In genomic region chr13:48221301-48222190, GRCh38 we compare ENCODE assay signal across 9 cellular contexts. TPM values are rescaled to one million over a fixed set of nuclear protein-coding genes. Genes with fewer than 3 reads are reported as not detected.
A peak's percentile ranks its signal among the peaks of the same experiment; 100 is the strongest.
DNase-seq lines count a peak whose midpoint lies in the region; ATAC-seq, FAIRE-seq and TF ChIP-seq lines count a peak whose summit lies in the region.
"Had no signal": no experiment of that assay in that cellular context is flagged by ENCODE, and none has a peak within 500 bp of the region (broad histone marks: within the 10 kb centered on the region; RNA-seq: fewer than 3 reads in every experiment).

No MANE protein-coding gene starts in this region.

- H3K36me3 ChIP-seq in K562 (ENCODE audit: control insufficient read depth, insufficient read depth, low read length) (no peaks in the 10 kb centered on the region), upper lobe of right lung (no peaks in the 10 kb centered on the region)

- WGBS in K562 (ENCODE audit: insufficient coverage, low coverage, missing lambda C conversion rate) = 23% methylated on average over 9 of the region's 9 CpGs

- TF ChIP-seq RAD21 in K562 (CRISPR knock-in tag; conservative IDR thresholded peaks at IDR 0.05 in 1 of 2, IDR thresholded peaks at IDR 0.05 in 1 of 2) = no peak

- H3K36me3 Mint-ChIP-seq in activated naive CD4-positive, alpha-beta T cell treated with anti-CD3 and anti-CD28 coated beads, Interleukin-2, amount 10 ng/mL, durations not matched to agents 7 days and 5 days = peaks cover 13% of the 10 kb centered on the region

- in situ Hi-C loops in K562 (cut with MboI) = no loop called here

- CTCF ChIA-PET in activated naive CD4-positive, alpha-beta T cell treated with anti-CD3 and anti-CD28 coated beads, Interleukin-2, amount 10 ng/mL, durations not matched to agents 7 days and 5 days (lab: Charles Lee) = interaction anchor here (0.6 to 2.0 kb wide), 9 partner anchors 11 to 184 kb away, joined by 3 to 9 read pairs (median 4); partner anchors contain the start of genes ITM2B and NUDT15
- CTCF ChIA-PET in K562 (lab: Yijun Ruan, JAX; ENCODE audit: low intra/inter-chr PET ratio) = no interaction called here

- no peaks in the 10 kb centered on the region for H3K79me2 ChIP-seq in K562 (ENCODE audit: control insufficient read depth, insufficient read depth, low read length)

- H3K9me1 ChIP-seq in K562 (ENCODE audit: control insufficient read depth, insufficient read depth, low read length) = no peaks in the 10 kb centered on the region

- no peak overlapping the region for H3K9ac ChIP-seq in K562 (ENCODE audit: insufficient read depth in 1 of 2, low read depth in 2 of 2, low read length in 2 of 2)

- H3K27ac ChIP-seq in K562 (ENCODE audit: extremely low read depth, low read depth, low read length) (no peak overlapping the region), upper lobe of right lung (peak overlapping the region; percentile 85)

- FAIRE-seq in K562 (lab: Jason Lieb, UNC) = no peak

- BruUV-seq in K562 (replicated peaks; lab: Mats Ljungman, UMichigan) = no TSS peak

- POLR2A ChIA-PET in K562 (lab: Yijun Ruan, JAX) = no interaction called here

- peaks cover 50% of the 10 kb centered on the region for H3K4me1 Mint-ChIP-seq in activated naive CD4-positive, alpha-beta T cell treated with anti-CD3 and anti-CD28 coated beads, Interleukin-2, amount 10 ng/mL, durations not matched to agents 7 days and 5 days

- peak overlapping the region; percentile 70 for H2AFZ ChIP-seq in K562 (ENCODE audit: low read depth, low read length)

- no peak for ATAC-seq in K562
- ATAC-seq in upper lobe of right lung = peak; percentile 81
- no peak for ATAC-seq in GM21381 (IDR thresholded peaks at IDR 0.05; ENCODE audit: unreplicated experiment)
- ATAC-seq in GM19395 (IDR thresholded peaks at IDR 0.05; ENCODE audit: unreplicated experiment) = no peak

- H4K20me1 ChIP-seq in K562 (replicated peaks; ENCODE audit: control insufficient read depth, insufficient read depth, low read length) = no peaks in the 10 kb centered on the region

- intact Hi-C loops in K562 (cut with micrococcal nuclease) (no loop called here), upper lobe of right lung (cut with DNase I) (no loop called here)

- H3K27me3 ChIP-seq in K562 (ENCODE audit: control insufficient read depth in 2 of 2, insufficient read depth in 2 of 2, low read length in 2 of 2) (no peaks in the 10 kb centered on the region), upper lobe of right lung (no peaks in the 10 kb centered on the region)

- H3K9me3 ChIP-seq in K562 (replicated peaks; ENCODE audit: control insufficient read depth, insufficient read depth, low read depth, low read length) (no peaks in the 10 kb centered on the region), upper lobe of right lung (no peaks in the 10 kb centered on the region)

- no peak for TF ChIP-seq EP300 in K562 (IDR thresholded peaks at IDR 0.05; ENCODE audit: low read length)

- peak overlapping the region; percentile 71 for H3K4me3 Mint-ChIP-seq in activated naive CD4-positive, alpha-beta T cell treated with anti-CD3 and anti-CD28 coated beads, Interleukin-2, amount 10 ng/mL, durations not matched to agents 7 days and 5 days

- TF ChIP-seq CTCF in K562 (IDR thresholded peaks at IDR 0.05 in 2 of 3, conservative IDR thresholded peaks at IDR 0.05 in 1 of 3; ENCODE audit: insufficient read depth in 2 of 3, low read depth in 1 of 3, low read length in 3 of 3) = no peak
- TF ChIP-seq CTCF in upper lobe of right lung (IDR thresholded peaks at IDR 0.05) = no peak

- H3K27me3 Mint-ChIP-seq in activated naive CD4-positive, alpha-beta T cell treated with anti-CD3 and anti-CD28 coated beads, Interleukin-2, amount 10 ng/mL, durations not matched to agents 7 days and 5 days = peaks cover 6% of the 10 kb centered on the region

- no peak for DNase-seq in activated naive CD4-positive, alpha-beta T cell treated with anti-CD3 and anti-CD28 coated beads, Interleukin-2, amount 10 ng/mL, durations not matched to agents 7 days and 5 days
- DNase-seq in activated naive CD4-positive, alpha-beta T cell (lab: John Stamatoyannopoulos, UW) = no peak
- DNase-seq in K562 (ENCODE audit: extremely low read depth in 1 of 4, low spot score in 3 of 4) (no peak), medulla oblongata (ENCODE audit: extremely low spot score) (peak; percentile 30), upper lobe of right lung (no peak), NCI-H2107 (lab: John Stamatoyannopoulos, UW) (no peak)
- DNase-seq: activated effector memory CD4-positive, alpha-beta T cell treated with anti-CD3 and anti-CD28 coated beads, Interleukin-2, amount 50 U/mL, for 16 hours had no signal

- no peak overlapping the region for H3K4me3 ChIP-seq in K562
- H3K4me3 ChIP-seq in upper lobe of right lung = peak overlapping the region; percentile 51

- H3K9me3 Mint-ChIP-seq in activated naive CD4-positive, alpha-beta T cell treated with anti-CD3 and anti-CD28 coated beads, Interleukin-2, amount 10 ng/mL, durations not matched to agents 7 days and 5 days = peaks cover 11% of the 10 kb centered on the region

- no peak overlapping the region for H3K4me2 ChIP-seq in K562 (ENCODE audit: insufficient read depth, low read length)

- TF ChIP-seq POLR2A in K562 (conservative IDR thresholded peaks at IDR 0.05) = no peak

- H3K4me1 ChIP-seq in K562 (replicated peaks in 1 of 2; ENCODE audit: control insufficient read depth in 2 of 2, insufficient read depth in 2 of 2, low read length in 2 of 2) = no peaks in the 10 kb centered on the region; a peak in 1 of 5 replicates
- peaks cover 31% of the 10 kb centered on the region for H3K4me1 ChIP-seq in upper lobe of right lung

- H3K27ac Mint-ChIP-seq in activated naive CD4-positive, alpha-beta T cell treated with anti-CD3 and anti-CD28 coated beads, Interleukin-2, amount 10 ng/mL, durations not matched to agents 7 days and 5 days = peak overlapping the region; percentile 98

TF ChIP-seq in K562, 482 proteins besides CTCF, POLR2A, EP300 and RAD21 (continues in another document):
- TF ChIP-seq MYNN (IDR thresholded peaks at IDR 0.05) (no peak), MYNN (CRISPR knock-in tag; IDR thresholded peaks at IDR 0.05) (no peak), CREB1 (IDR thresholded peaks at IDR 0.05) (no peak), CREB1 (CRISPR knock-in tag; IDR thresholded peaks at IDR 0.05) (no peak), E2F6 (IDR thresholded peaks at IDR 0.05; ENCODE audit: borderline replicate concordance in 1 of 2, extremely low read depth in 1 of 2, insufficient read depth in 1 of 2, insufficient read length in 1 of 2, low read depth in 1 of 2, low read length in 1 of 2, poor library complexity in 1 of 2, severe bottlenecking in 1 of 2) (no peak), STAT6 (CRISPR knock-in tag; IDR thresholded peaks at IDR 0.05) (no peak), ZNF830 (CRISPR knock-in tag; IDR thresholded peaks at IDR 0.05) (no peak), CHD4 (IDR thresholded peaks at IDR 0.05; ENCODE audit: insufficient read depth, insufficient replicate concordance, low read depth, low read length, poor library complexity, severe bottlenecking) (no peak), RAD51 (IDR thresholded peaks at IDR 0.05; ENCODE audit: borderline replicate concordance, low read depth) (no peak)

RNA-seq across cellular contexts. Expression of gene ITM2B, which starts 11.5 kb away (rescaled TPM):
- 19.7 and 43.2 TPM in 2 replicates for total RNA-seq in K562 (2011; cell fraction: chromatin; rRNA removed; ENCODE audit: low replicate concordance)
- total RNA-seq in K562 (2011; cell fraction: nucleolus; rRNA removed) = 27.6 and 28.0 TPM in 2 replicates
- 45.9 and 47.1 TPM in 2 replicates for total RNA-seq in K562 (2011; cell fraction: nucleoplasm; rRNA removed)
- total RNA-seq in K562 (2014; rRNA removed) (45.0 and 67.6 TPM in 2 replicates), K562 (2014; rRNA removed; fragmentation: Illumina TruSeq; extraction: Trizol) (49.5 and 54.4 TPM in 2 replicates), K562 (2015; rRNA removed; fragmentation: Illumina TruSeq; extraction: Trizol) (50.9 and 52.5 TPM in 2 replicates), K562 (2021) (53.3 and 58.4 TPM in 2 replicates), upper lobe of right lung (802 TPM)
- polyA plus RNA-seq in K562 (2011; rRNA removed) (41.2 and 65.6 TPM in 2 replicates), K562 (2014; fragmentation: Illumina TruSeq; extraction: Trizol) (57.7 and 83.8 TPM in 2 replicates), K562 (2014; fragmentation: Nextera tagmentation; extraction: Ambion mirVana) (10 to 100 TPM; 22.0 to 44.3 TPM), K562 (2014; rRNA removed) (34.8 and 36.9 TPM in 2 replicates)
- 11.3 and 35.7 TPM in 2 replicates for polyA plus RNA-seq in K562 (2011; cell fraction: cytosol; rRNA removed)
- polyA plus RNA-seq in K562 (2011; cell fraction: nucleus; rRNA removed) = 11.0 and 29.8 TPM in 2 replicates
- 46.5 and 99.0 TPM in 2 replicates for polyA plus RNA-seq in K562 (2012)
- 10.6 and 27.5 TPM in 2 replicates for polyA minus RNA-seq in K562 (2011; rRNA and poly(A)+ RNA removed)
- 19.5 and 34.5 TPM in 2 replicates for polyA minus RNA-seq in K562 (2011; cell fraction: cytosol; rRNA and poly(A)+ RNA removed)
- 1.5 and 4.4 TPM in 2 replicates for polyA minus RNA-seq in K562 (2011; cell fraction: nucleus; rRNA and poly(A)+ RNA removed)

Comparison
In these comparisons a context has a peak if more than half of its experiments do, and no peak if none do; other contexts are left out.
1. RNA of gene ITM2B, which starts 11.5 kb away (total RNA-seq): 802 TPM in upper lobe of right lung (single experiment); 19.7 to 67.6 TPM in K562; every median in the first group is over 10 times any median in the second.